17 cellular contexts compared by ENCODE assay signal in the genomic region with DNA sequence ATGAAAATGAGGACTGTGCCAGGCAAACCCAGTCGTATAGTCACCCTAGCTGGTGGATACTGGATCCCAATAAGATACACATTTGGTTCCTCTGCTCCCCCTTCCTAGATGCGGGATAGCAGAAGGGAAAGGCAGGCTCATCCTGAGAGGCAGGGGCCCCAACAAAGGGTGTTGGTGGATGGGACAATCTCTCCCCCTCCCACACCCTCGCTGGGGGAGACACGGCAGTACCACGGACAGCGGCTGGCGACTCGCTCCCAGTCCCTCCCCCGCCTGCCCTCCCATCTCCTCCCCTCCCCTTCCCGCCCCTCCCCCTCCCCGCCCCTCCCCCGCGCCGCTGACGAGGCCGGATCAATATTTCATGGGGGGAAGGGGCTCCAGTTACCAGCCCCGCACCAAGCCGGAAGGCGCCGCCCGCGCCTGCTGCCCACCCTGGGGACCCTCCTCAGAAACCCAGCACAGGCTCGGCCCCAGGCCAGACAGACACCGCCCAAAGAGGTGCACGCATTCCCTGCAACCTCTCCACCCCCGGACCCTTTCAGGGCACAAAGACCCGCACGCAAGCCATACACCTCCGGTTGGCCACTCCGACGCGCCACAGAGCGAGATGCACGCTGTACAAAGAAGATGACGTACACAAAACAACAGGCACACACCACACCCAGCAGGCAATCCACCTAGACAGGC. TPM values are rescaled to one million over a fixed set of nuclear protein-coding genes. Genes with fewer than 3 reads are reported as not detected.
A peak's percentile ranks its signal among the peaks of the same experiment; 100 is the strongest.
DNase-seq lines count a peak whose midpoint lies in the region; ATAC-seq and TF ChIP-seq lines count a peak whose summit lies in the region.
"Had no signal": no experiment of that assay in that cellular context is flagged by ENCODE, and none has a peak within 500 bp of the region (broad histone marks: within the 10 kb centered on the region; RNA-seq: fewer than 3 reads in every experiment).

No MANE protein-coding gene starts in this region.

- H3K9me3 ChIP-seq in HUES6 (ENCODE audit: control insufficient read depth, insufficient read depth, low read depth, low read length) (no peaks in the 10 kb centered on the region), trophoblast cell (ENCODE audit: insufficient read depth, low read depth, low read length) (peaks cover 4% of the 10 kb centered on the region), breast epithelium (no peaks in the 10 kb centered on the region)
- H3K9me3 ChIP-seq: thoracic aorta had no signal

- H3K4me1 ChIP-seq in HUES6 (ENCODE audit: control insufficient read depth, insufficient read depth, low read length) (peaks cover 25% of the 10 kb centered on the region), trophoblast cell (ENCODE audit: control insufficient read depth in 1 of 2, insufficient read depth in 2 of 2, low read length in 2 of 2) (no peaks in the 10 kb centered on the region), breast epithelium (no peaks in the 10 kb centered on the region)

- no CpG with 5 or more reads among the region's 35 CpGs for WGBS in trophoblast cell (ENCODE audit: extremely low coverage, insufficient coverage, insufficient read length)

- H3K27me3 Mint-ChIP-seq in glutamatergic neuron (ENCODE audit: unreplicated experiment), result peaks cover 17% of the 10 kb centered on the region
- peaks cover 9% of the 10 kb centered on the region for H3K27me3 Mint-ChIP-seq in activated naive CD8-positive, alpha-beta T cell treated with anti-CD3 and anti-CD28 coated beads, Interleukin-2, amount 50 U/mL, for 24 hours

- H3K36me3 Mint-ChIP-seq in glutamatergic neuron (ENCODE audit: unreplicated experiment), result peaks cover 5% of the 10 kb centered on the region
- H3K36me3 Mint-ChIP-seq in activated naive CD8-positive, alpha-beta T cell treated with anti-CD3 and anti-CD28 coated beads, Interleukin-2, amount 50 U/mL, for 24 hours (ENCODE audit: low read depth), result no peaks in the 10 kb centered on the region

- H2AK5ac ChIP-seq in trophoblast cell (ENCODE audit: low read length), result no peak overlapping the region

- no peak overlapping the region for H2BK5ac ChIP-seq in trophoblast cell (ENCODE audit: low read depth, low read length, poor library complexity)

- peak overlapping the region; percentile 99 for H3K27ac Mint-ChIP-seq in glutamatergic neuron (ENCODE audit: unreplicated experiment)
- no peak overlapping the region for H3K27ac Mint-ChIP-seq in activated naive CD8-positive, alpha-beta T cell treated with anti-CD3 and anti-CD28 coated beads, Interleukin-2, amount 50 U/mL, for 24 hours
- H3K27ac Mint-ChIP-seq: CD4-positive, alpha-beta T cell; effector memory CD8-positive, alpha-beta T cell; T-helper 1 cell treated with Interleukin-12 subunit alpha and Interleukin-12 subunit beta and Interleukin-4 antibody, amounts not matched to agents 30 μg/mL and 1 μg/mL, for 36 hours had no signal

- H3K4me2 ChIP-seq in trophoblast cell (ENCODE audit: low read length), result peak overlapping the region; percentile 51

- H3K27me3 ChIP-seq in HUES6 (ENCODE audit: control insufficient read depth, insufficient read depth, low read length) (no peaks in the 10 kb centered on the region), trophoblast cell (ENCODE audit: insufficient read depth, low read length) (no peaks in the 10 kb centered on the region), breast epithelium (peaks cover 0 to 5% of the 10 kb centered on the region in 2 donors)

- peaks cover 4% of the 10 kb centered on the region for H3K9me3 Mint-ChIP-seq in glutamatergic neuron (ENCODE audit: unreplicated experiment)
- H3K9me3 Mint-ChIP-seq in activated naive CD8-positive, alpha-beta T cell treated with anti-CD3 and anti-CD28 coated beads, Interleukin-2, amount 50 U/mL, for 24 hours, result no peaks in the 10 kb centered on the region
- H3K9me3 Mint-ChIP-seq: CD4-positive, alpha-beta T cell; effector memory CD8-positive, alpha-beta T cell; T-helper 1 cell treated with Interleukin-12 subunit alpha and Interleukin-12 subunit beta and Interleukin-4 antibody, amounts not matched to agents 30 μg/mL and 1 μg/mL, for 36 hours had no signal

- H4K8ac ChIP-seq in trophoblast cell (ENCODE audit: low read depth, low read length), result no peak overlapping the region

- H4K91ac ChIP-seq in trophoblast cell (ENCODE audit: low read depth, low read length), result no peak overlapping the region

- no peaks in the 10 kb centered on the region for H3K79me2 ChIP-seq in trophoblast cell (ENCODE audit: control insufficient read depth, insufficient read depth, low read length, poor library complexity)

- H3K9ac ChIP-seq in HUES6 (ENCODE audit: low read length) (peak overlapping the region; percentile 57), trophoblast cell (ENCODE audit: low read length) (no peak overlapping the region)

- H3K4ac ChIP-seq in trophoblast cell (ENCODE audit: low read depth, low read length), result no peak overlapping the region

- no peak overlapping the region for H2BK120ac ChIP-seq in trophoblast cell (ENCODE audit: insufficient read depth, low read length, poor library complexity)

- H3K27ac ChIP-seq in HUES6 (ENCODE audit: low read depth, low read length) (no peak overlapping the region), trophoblast cell (ENCODE audit: low read depth, low read length) (no peak overlapping the region), breast epithelium (no peak overlapping the region)
- H3K27ac ChIP-seq: thoracic aorta had no signal

- no peak overlapping the region for H3K14ac ChIP-seq in trophoblast cell (ENCODE audit: low read length)

- TF ChIP-seq POLR2A in breast epithelium (IDR thresholded peaks at IDR 0.05), result no peak

- ATAC-seq in activated naive CD8-positive, alpha-beta T cell treated with anti-CD3 and anti-CD28 coated beads, Interleukin-2, amount 50 U/mL, for 24 hours, result no peak
- ATAC-seq: effector memory CD8-positive, alpha-beta T cell; PC-3 had no signal

- DNase-seq in OCI-M1 (lab: John Stamatoyannopoulos, UW) (peak; percentile 34), glutamatergic neuron (peak; percentile 84), trophoblast cell (no peak), SW 1271 (lab: John Stamatoyannopoulos, UW) (no peak), breast epithelium (ENCODE audit: low spot score in 2 of 2) (no peak)
- no peak for DNase-seq in activated naive CD8-positive, alpha-beta T cell treated with anti-CD3 and anti-CD28 coated beads, Interleukin-2, amount 50 U/mL, for 24 hours
- DNase-seq: activated CD4-positive, alpha-beta T cell treated with anti-CD3 and anti-CD28 coated beads for 48 hours; CD4-positive, alpha-beta T cell; effector memory CD8-positive, alpha-beta T cell; Karpas-422; mammary epithelial cell; NCI-H2081 treated with DMSO at 0.1 percent for 48 hours; PC-3; stimulated activated CD4-positive, alpha-beta T cell treated with anti-CD3 and anti-CD28 coated beads, Interleukin-12 subunit alpha, Interleukin-12 subunit beta, amount 100 ng/mL, for 4 hours had no signal

- H3K79me1 ChIP-seq in trophoblast cell (ENCODE audit: low read length), result no peaks in the 10 kb centered on the region

- H3K23ac ChIP-seq in trophoblast cell (ENCODE audit: low read length), result no peak overlapping the region

- peak overlapping the region; percentile 61 for H3K4me3 ChIP-seq in HUES6 (ENCODE audit: low read depth, low read length)
- H3K4me3 ChIP-seq in trophoblast cell (ENCODE audit: low read depth, low read length), result no peak overlapping the region
- H3K4me3 ChIP-seq in breast epithelium, result no peak overlapping the region
- H3K4me3 ChIP-seq: thoracic aorta had no signal

- no peak overlapping the region for H2AFZ ChIP-seq in trophoblast cell (ENCODE audit: insufficient read depth, low read length, poor library complexity)

- H4K12ac ChIP-seq in trophoblast cell (ENCODE audit: low read depth, low read length), result no peak overlapping the region

- no peaks in the 10 kb centered on the region for H3K36me3 ChIP-seq in HUES6 (ENCODE audit: control insufficient read depth, insufficient read depth, low read length)
- no peaks in the 10 kb centered on the region for H3K36me3 ChIP-seq in trophoblast cell (ENCODE audit: control insufficient read depth in 1 of 2, insufficient read depth in 2 of 2, low read length in 2 of 2)
- no peaks in the 10 kb centered on the region for H3K36me3 ChIP-seq in breast epithelium
- H3K36me3 ChIP-seq: thoracic aorta had no signal

- intact Hi-C loops in breast epithelium (cut with DNase I; ENCODE audit: low total_unique reads), result no loop called here

- peaks cover 36% of the 10 kb centered on the region for H3K4me1 Mint-ChIP-seq in glutamatergic neuron (ENCODE audit: low read depth, unreplicated experiment)
- H3K4me1 Mint-ChIP-seq in activated naive CD8-positive, alpha-beta T cell treated with anti-CD3 and anti-CD28 coated beads, Interleukin-2, amount 50 U/mL, for 24 hours, result peaks cover 3% of the 10 kb centered on the region

- no peak for TF ChIP-seq CTCF in glutamatergic neuron (IDR thresholded peaks at IDR 0.05; ENCODE audit: partially characterized antibody, unreplicated experiment)
- no peak for TF ChIP-seq CTCF in breast epithelium (IDR thresholded peaks at IDR 0.05)

- peak overlapping the region; percentile 86 for H3K4me3 Mint-ChIP-seq in glutamatergic neuron (ENCODE audit: unreplicated experiment)
- H3K4me3 Mint-ChIP-seq in activated naive CD8-positive, alpha-beta T cell treated with anti-CD3 and anti-CD28 coated beads, Interleukin-2, amount 50 U/mL, for 24 hours, result no peak overlapping the region
- H3K4me3 Mint-ChIP-seq: CD4-positive, alpha-beta T cell; effector memory CD8-positive, alpha-beta T cell; T-helper 1 cell treated with Interleukin-12 subunit alpha and Interleukin-12 subunit beta and Interleukin-4 antibody, amounts not matched to agents 30 μg/mL and 1 μg/mL, for 36 hours had no signal

- H2BK12ac ChIP-seq in trophoblast cell (ENCODE audit: low read length), result no peak overlapping the region

- H3K18ac ChIP-seq in trophoblast cell (ENCODE audit: low read length), result no peak overlapping the region

RNA-seq across cellular contexts. Expression of gene RIMS3, which starts 11.5 kb away (rescaled TPM):
- total RNA-seq in glutamatergic neuron (ENCODE audit: unreplicated experiment) (126 TPM), breast epithelium (1 to 10 TPM in 2 of 3 donors, under 1 TPM in 1; 0.64 to 4.4 (median 2.6) TPM)
- 1.0 and 1.1 TPM in 2 replicates for polyA plus RNA-seq in trophoblast cell (2013)

RNA-seq across cellular contexts. Expression of gene NFYC, which starts 37.5 kb away (rescaled TPM):
- total RNA-seq in glutamatergic neuron (ENCODE audit: unreplicated experiment) (44.2 TPM), breast epithelium (10 to 100 TPM; 42.7 to 69.7 (median 55.7) TPM)
- 64.7 and 72.6 TPM in 2 replicates for polyA plus RNA-seq in trophoblast cell (2013)

Comparison
In these comparisons a context has a peak if more than half of its experiments do, and no peak if none do; other contexts are left out.
1. DNase-seq: peak in OCI-M1 (single experiment) and glutamatergic neuron (single experiment); none in trophoblast cell (0 of 2), SW 1271 (0 of 2), activated naive CD8-positive, alpha-beta T cell treated with anti-CD3 and anti-CD28 coated beads, Interleukin-2, amount 50 U/mL, for 24 hours (single experiment) and breast epithelium (0 of 2).
2. RNA of gene RIMS3, which starts 11.5 kb away (total RNA-seq): 126 TPM in glutamatergic neuron (single experiment); 0.64 to 4.4 TPM in breast epithelium; every median in the first group is over 10 times any median in the second.